Comparison of ENCODE assay signal across 1 cellular context in the genomic region with DNA sequence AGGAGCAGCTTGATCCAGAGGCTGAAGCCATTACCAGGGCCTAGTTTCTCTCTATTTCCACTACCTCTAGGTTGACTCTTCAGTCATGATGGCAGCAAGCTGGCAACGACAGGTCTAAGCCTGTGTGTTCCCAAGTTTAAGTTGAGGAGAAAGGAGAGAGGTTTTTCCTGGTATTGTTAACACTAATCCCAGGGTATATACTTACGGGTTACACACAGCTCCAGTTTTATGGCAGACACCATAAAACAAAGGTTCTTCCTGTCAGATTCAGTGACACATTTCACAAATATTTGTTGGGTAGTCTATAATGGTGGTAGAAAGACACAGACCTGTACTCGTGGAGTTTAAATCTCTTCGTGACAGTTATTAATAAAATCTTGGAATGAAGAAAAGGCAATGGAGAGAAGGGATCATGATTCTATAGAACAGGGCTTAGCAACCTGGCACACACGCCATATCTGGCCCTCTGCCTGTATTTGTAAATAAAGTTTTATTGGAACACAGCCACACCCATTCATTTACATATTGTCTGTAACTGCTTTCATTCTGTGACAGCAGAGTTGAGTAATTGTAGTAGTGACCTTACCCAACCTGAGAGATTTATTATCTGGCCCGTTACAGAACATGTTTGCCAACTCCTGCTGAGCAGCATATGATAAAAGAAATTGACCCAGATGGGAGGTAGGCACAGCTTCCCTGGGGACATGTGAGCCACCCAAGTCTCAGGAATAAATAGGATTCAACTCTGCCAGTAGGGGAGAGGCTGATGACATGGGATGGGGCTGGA.
TF ChIP-seq lines count a peak whose summit lies in the region.

No MANE protein-coding gene starts in this region.

TF ChIP-seq in HepG2, 621 proteins besides CTCF, POLR2A, EP300 and RAD21 (continued from another document):
- TF ChIP-seq, protein P1, sequence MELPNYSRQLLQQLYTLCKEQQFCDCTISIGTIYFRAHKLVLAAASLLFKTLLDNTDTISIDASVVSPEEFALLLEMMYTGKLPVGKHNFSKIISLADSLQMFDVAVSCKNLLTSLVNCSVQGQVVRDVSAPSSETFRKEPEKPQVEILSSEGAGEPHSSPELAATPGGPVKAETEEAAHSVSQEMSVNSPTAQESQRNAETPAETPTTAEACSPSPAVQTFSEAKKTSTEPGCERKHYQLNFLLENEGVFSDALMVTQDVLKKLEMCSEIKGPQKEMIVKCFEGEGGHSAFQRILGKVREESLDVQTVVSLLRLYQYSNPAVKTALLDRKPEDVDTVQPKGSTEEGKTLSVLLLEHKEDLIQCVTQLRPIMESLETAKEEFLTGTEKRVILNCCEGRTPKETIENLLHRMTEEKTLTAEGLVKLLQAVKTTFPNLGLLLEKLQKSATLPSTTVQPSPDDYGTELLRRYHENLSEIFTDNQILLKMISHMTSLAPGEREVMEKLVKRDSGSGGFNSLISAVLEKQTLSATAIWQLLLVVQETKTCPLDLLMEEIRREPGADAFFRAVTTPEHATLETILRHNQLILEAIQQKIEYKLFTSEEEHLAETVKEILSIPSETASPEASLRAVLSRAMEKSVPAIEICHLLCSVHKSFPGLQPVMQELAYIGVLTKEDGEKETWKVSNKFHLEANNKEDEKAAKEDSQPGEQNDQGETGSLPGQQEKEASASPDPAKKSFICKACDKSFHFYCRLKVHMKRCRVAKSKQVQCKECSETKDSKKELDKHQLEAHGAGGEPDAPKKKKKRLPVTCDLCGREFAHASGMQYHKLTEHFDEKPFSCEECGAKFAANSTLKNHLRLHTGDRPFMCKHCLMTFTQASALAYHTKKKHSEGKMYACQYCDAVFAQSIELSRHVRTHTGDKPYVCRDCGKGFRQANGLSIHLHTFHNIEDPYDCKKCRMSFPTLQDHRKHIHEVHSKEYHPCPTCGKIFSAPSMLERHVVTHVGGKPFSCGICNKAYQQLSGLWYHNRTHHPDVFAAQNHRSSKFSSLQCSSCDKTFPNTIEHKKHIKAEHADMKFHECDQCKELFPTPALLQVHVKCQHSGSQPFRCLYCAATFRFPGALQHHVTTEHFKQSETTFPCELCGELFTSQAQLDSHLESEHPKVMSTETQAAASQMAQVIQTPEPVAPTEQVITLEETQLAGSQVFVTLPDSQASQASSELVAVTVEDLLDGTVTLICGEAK (IDR thresholded peaks at IDR 0.05) = peak; percentile 27; the same call in 1 of the 2 replicates
- TF ChIP-seq, protein P1 (CRISPR knock-in tag; IDR thresholded peaks at IDR 0.05) = no peak
- no peak for TF ChIP-seq HOXA7 (CRISPR knock-in tag; IDR thresholded peaks at IDR 0.05)
